In genomic region chr3:187914231-187914630, GRCh38 we compare ENCODE assay signal across 15 cellular contexts.
DNase-seq lines count a peak whose midpoint lies in the region; ATAC-seq, FAIRE-seq and TF ChIP-seq lines count a peak whose summit lies in the region.
"Had no signal": no experiment of that assay in that cellular context is flagged by ENCODE, and none has a peak within 500 bp of the region (broad histone marks: within the 10 kb centered on the region; RNA-seq: fewer than 3 reads in every experiment).

No MANE protein-coding gene starts in this region.

- peaks cover 44% of the 10 kb centered on the region for H3K4me1 ChIP-seq in A549
- peaks cover 81% of the 10 kb centered on the region for H3K4me1 ChIP-seq in Karpas-422 (ENCODE audit: low read length)

- peak overlapping the region; percentile 34; the same call in 1 of the 2 replicates for H3K9ac ChIP-seq in Karpas-422 (ENCODE audit: low read length)

- H3K36me3 Mint-ChIP-seq in nephron (ENCODE audit: low read depth), result no peaks in the 10 kb centered on the region
- H3K36me3 Mint-ChIP-seq: activated naive CD4-positive, alpha-beta T cell treated with anti-CD3 and anti-CD28 coated beads, Interleukin-2, amount 50 U/mL, for 24 hours had no signal

- H3K4me3 ChIP-seq in A549, result no peak overlapping the region
- no peak overlapping the region for H3K4me3 ChIP-seq in Karpas-422 (ENCODE audit: low read length)
- H3K4me3 ChIP-seq: left lung had no signal

- H3K4me2 ChIP-seq in A549, result peak overlapping the region; percentile 67
- H3K4me2 ChIP-seq in Karpas-422 (ENCODE audit: low read depth, low read length, poor library complexity, severe bottlenecking), result no peak overlapping the region

- no peaks in the 10 kb centered on the region for H3K9me3 Mint-ChIP-seq in nephron
- H3K9me3 Mint-ChIP-seq: activated naive CD4-positive, alpha-beta T cell treated with anti-CD3 and anti-CD28 coated beads, Interleukin-2, amount 50 U/mL, for 24 hours; endodermal cell had no signal

- H3K27ac ChIP-seq in A549 (peak overlapping the region; percentile 66 to 76), Karpas-422 (ENCODE audit: low read length) (peak overlapping the region; percentile 97)

- FAIRE-seq in A549 (lab: Jason Lieb, UNC), result no peak
- FAIRE-seq: D721Med had no signal

- H3K9me2 ChIP-seq in Karpas-422 (replicated peaks; ENCODE audit: insufficient read depth, low read length), result no peaks in the 10 kb centered on the region

- peaks cover 4% of the 10 kb centered on the region for H3K27me3 Mint-ChIP-seq in nephron (ENCODE audit: low read depth)
- H3K27me3 Mint-ChIP-seq: activated naive CD4-positive, alpha-beta T cell treated with anti-CD3 and anti-CD28 coated beads, Interleukin-2, amount 50 U/mL, for 24 hours; naive thymus-derived CD4-positive, alpha-beta T cell had no signal

- no peaks in the 10 kb centered on the region for H3K79me2 ChIP-seq in Karpas-422 (ENCODE audit: low read length)

- CTCF ChIA-PET in A549 (lab: Yijun Ruan, JAX), result no interaction called here

- TF ChIP-seq CTCF in A549 (IDR thresholded peaks at IDR 0.05) (no peak), nephron (IDR thresholded peaks at IDR 0.05; ENCODE audit: unreplicated experiment in 3 of 3) (no peak)

- ATAC-seq in A549 (peak; percentile 38 to 52; a peak in 4 of 6 replicates), HG03095 (IDR thresholded peaks at IDR 0.05; ENCODE audit: unreplicated experiment) (no peak)
- ATAC-seq: left lung; naive thymus-derived CD4-positive, alpha-beta T cell had no signal

- no peaks in the 10 kb centered on the region for H3K27me3 ChIP-seq in Karpas-422 (ENCODE audit: low read length)
- H3K27me3 ChIP-seq: left lung had no signal

- H3K9me3 ChIP-seq in A549, result no peaks in the 10 kb centered on the region
- H3K9me3 ChIP-seq in Karpas-422 (ENCODE audit: low read length), result no peaks in the 10 kb centered on the region
- H3K9me3 ChIP-seq: left lung had no signal

- no peaks in the 10 kb centered on the region for H3K36me3 ChIP-seq in Karpas-422 (ENCODE audit: insufficient read depth, low read length)
- H3K36me3 ChIP-seq: left lung had no signal

- no peak for DNase-seq in A549 (ENCODE audit: low read depth in 1 of 2, low spot score in 1 of 2)
- no peak for DNase-seq in Karpas-422
- DNase-seq in cerebellum (ENCODE audit: low spot score), result peak; percentile 38
- DNase-seq in pons (ENCODE audit: low spot score), result no peak
- DNase-seq in globus pallidus (ENCODE audit: low spot score), result no peak
- DNase-seq in NCI-H1417 (lab: John Stamatoyannopoulos, UW), result no peak
- DNase-seq: activated CD4-positive, alpha-beta T cell treated with anti-CD3 and anti-CD28 coated beads for 1 hour; activated CD8-positive, alpha-beta memory T cell treated with anti-CD3 and anti-CD28 coated beads, Interleukin-2, amount 50 U/mL, for 48 hours; endodermal cell; left lung; naive thymus-derived CD4-positive, alpha-beta T cell had no signal

- WGBS in A549 (ENCODE audit: missing lambda C conversion rate), result 45% methylated on average over 7 of the region's 7 CpGs

- no peak for TF ChIP-seq POLR2A in A549 (IDR thresholded peaks at IDR 0.05; ENCODE audit: low read length)

- H3K4me3 Mint-ChIP-seq in nephron, result no peak overlapping the region
- H3K4me3 Mint-ChIP-seq: activated naive CD4-positive, alpha-beta T cell treated with anti-CD3 and anti-CD28 coated beads, Interleukin-2, amount 50 U/mL, for 24 hours; endodermal cell; naive thymus-derived CD4-positive, alpha-beta T cell had no signal

- no peaks in the 10 kb centered on the region for H4K20me1 ChIP-seq in Karpas-422 (ENCODE audit: insufficient read depth, low read depth, low read length)

- H3K27ac Mint-ChIP-seq in nephron, result peak overlapping the region in 2 of 3 experiments; percentile 46 to 63
- H3K27ac Mint-ChIP-seq: activated naive CD4-positive, alpha-beta T cell treated with anti-CD3 and anti-CD28 coated beads, Interleukin-2, amount 50 U/mL, for 24 hours; endodermal cell had no signal

- no peak overlapping the region for H2AFZ ChIP-seq in Karpas-422 (ENCODE audit: low read length)

- H3K4me1 Mint-ChIP-seq in nephron, result peaks cover 31% of the 10 kb centered on the region

- no peak for TF ChIP-seq RAD21 in A549 (conservative IDR thresholded peaks at IDR 0.05 in 1 of 2, IDR thresholded peaks at IDR 0.05 in 1 of 2)

- POLR2A ChIA-PET in A549 (lab: Yijun Ruan, JAX), result no interaction called here

- TF ChIP-seq EP300 in A549 (IDR thresholded peaks at IDR 0.05), result no peak

TF ChIP-seq in A549, 52 proteins besides CTCF, POLR2A, EP300 and RAD21:
- no peak for TF ChIP-seq KDM5A (IDR thresholded peaks at IDR 0.05)
- no peak for TF ChIP-seq CEBPB (IDR thresholded peaks at IDR 0.05)
- TF ChIP-seq EHF (CRISPR knock-in tag; IDR thresholded peaks at IDR 0.05), result no peak
- TF ChIP-seq CBX8 (IDR thresholded peaks at IDR 0.05), result no peak
- no peak for TF ChIP-seq ATOH8 (CRISPR knock-in tag; IDR thresholded peaks at IDR 0.05; ENCODE audit: low read depth)
- no peak for TF ChIP-seq USF2 (IDR thresholded peaks at IDR 0.05)
- no peak for TF ChIP-seq REST (IDR thresholded peaks at IDR 0.05)
- TF ChIP-seq RFX5 (IDR thresholded peaks at IDR 0.05), result no peak
- no peak for TF ChIP-seq ZSCAN20 (CRISPR knock-in tag; IDR thresholded peaks at IDR 0.05)
- TF ChIP-seq PBX3 (IDR thresholded peaks at IDR 0.05), result no peak
- no peak for TF ChIP-seq TFCP2L1 (CRISPR knock-in tag; IDR thresholded peaks at IDR 0.05)
- no peak for TF ChIP-seq JUN (IDR thresholded peaks at IDR 0.05)
- TF ChIP-seq HES2 (IDR thresholded peaks at IDR 0.05), result no peak
- TF ChIP-seq HOXB13 (CRISPR knock-in tag; IDR thresholded peaks at IDR 0.05; ENCODE audit: low read depth), result no peak
- TF ChIP-seq RARB (CRISPR knock-in tag; IDR thresholded peaks at IDR 0.05), result no peak
- no peak for TF ChIP-seq TP53 (CRISPR knock-in tag; IDR thresholded peaks at IDR 0.05)
- TF ChIP-seq RCOR1 (IDR thresholded peaks at IDR 0.05; ENCODE audit: low read depth, low read length), result no peak
- no peak for TF ChIP-seq GATA3 (IDR thresholded peaks at IDR 0.05; ENCODE audit: borderline replicate concordance)
- no peak for TF ChIP-seq EHMT2 (IDR thresholded peaks at IDR 0.05; ENCODE audit: low read depth)
